Comparison of ENCODE assay signal across 1 cellular context in the genomic region with DNA sequence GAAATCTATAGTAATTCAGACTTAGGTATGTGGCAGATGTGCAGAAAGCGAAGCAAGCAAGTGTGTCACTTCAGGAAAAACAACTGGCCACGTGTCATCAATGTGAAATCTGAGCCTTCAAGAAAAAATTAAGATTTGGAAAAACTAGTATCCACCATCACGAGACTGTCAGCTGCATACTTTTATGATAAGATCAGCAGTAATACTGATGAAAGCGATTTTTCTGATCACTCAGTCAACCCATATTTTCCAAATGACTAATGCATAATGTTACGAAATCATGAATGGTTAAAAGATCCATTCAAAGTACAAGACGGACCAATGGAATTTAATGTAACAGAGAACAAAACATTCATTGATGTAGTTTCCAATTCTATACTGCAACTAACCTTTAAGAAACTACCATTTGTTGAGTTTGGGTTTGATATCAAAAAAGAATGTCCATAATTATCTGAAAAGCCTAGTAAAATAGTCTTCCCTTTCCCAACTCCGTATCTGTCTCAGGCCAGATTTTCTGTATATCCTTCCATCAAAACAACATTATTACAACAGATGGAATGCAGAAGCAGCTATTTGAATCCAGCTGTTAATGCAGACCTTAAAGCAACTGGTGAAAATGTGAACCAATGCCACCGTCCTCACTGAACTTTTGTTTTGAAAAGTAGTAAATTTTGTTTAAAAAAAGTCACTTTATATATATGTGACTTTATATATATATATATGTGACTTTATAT.
TF ChIP-seq lines count a peak whose summit lies in the region.

No MANE protein-coding gene starts in this region.

TF ChIP-seq in IMR-90, 13 proteins besides CTCF, POLR2A, EP300 and RAD21 (continued from another document):
- TF ChIP-seq, protein P1, sequence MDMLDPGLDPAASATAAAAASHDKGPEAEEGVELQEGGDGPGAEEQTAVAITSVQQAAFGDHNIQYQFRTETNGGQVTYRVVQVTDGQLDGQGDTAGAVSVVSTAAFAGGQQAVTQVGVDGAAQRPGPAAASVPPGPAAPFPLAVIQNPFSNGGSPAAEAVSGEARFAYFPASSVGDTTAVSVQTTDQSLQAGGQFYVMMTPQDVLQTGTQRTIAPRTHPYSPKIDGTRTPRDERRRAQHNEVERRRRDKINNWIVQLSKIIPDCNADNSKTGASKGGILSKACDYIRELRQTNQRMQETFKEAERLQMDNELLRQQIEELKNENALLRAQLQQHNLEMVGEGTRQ (IDR thresholded peaks at IDR 0.05; ENCODE audit: low read depth, low read length): peak; percentile 87
- TF ChIP-seq NFE2L2 (IDR thresholded peaks at IDR 0.05; ENCODE audit: low read depth, low read length) (no peak), MAZ (IDR thresholded peaks at IDR 0.05; ENCODE audit: borderline replicate concordance, low read depth, low read length) (no peak), SMC3 (IDR thresholded peaks at IDR 0.05; ENCODE audit: low read depth, low read length) (no peak), RCOR1 (IDR thresholded peaks at IDR 0.05; ENCODE audit: insufficient replicate concordance, low read length) (peak; percentile 25), MXI1 (IDR thresholded peaks at IDR 0.05; ENCODE audit: borderline replicate concordance, low read depth, low read length) (peak; percentile 76), MAFK (IDR thresholded peaks at IDR 0.05; ENCODE audit: low read depth, low read length) (peak; percentile 73), CEBPB (IDR thresholded peaks at IDR 0.05; ENCODE audit: low read depth, low read length) (peak; percentile 97)
